Comparison of ENCODE assay signal across 1 cellular context in genomic region chrX:78357342-78358055, GRCh38.
TF ChIP-seq lines count a peak whose summit lies in the region.

No MANE protein-coding gene starts in this region.

TF ChIP-seq in GM23338, 12 proteins besides CTCF, POLR2A, EP300 and RAD21 (continued from another document):
- no peak for TF ChIP-seq ZNF462 (CRISPR knock-in tag; IDR thresholded peaks at IDR 0.05)
- no peak for TF ChIP-seq EZH2phosphoT487 (IDR thresholded peaks at IDR 0.05; ENCODE audit: unreplicated experiment)
- TF ChIP-seq, protein P1, sequence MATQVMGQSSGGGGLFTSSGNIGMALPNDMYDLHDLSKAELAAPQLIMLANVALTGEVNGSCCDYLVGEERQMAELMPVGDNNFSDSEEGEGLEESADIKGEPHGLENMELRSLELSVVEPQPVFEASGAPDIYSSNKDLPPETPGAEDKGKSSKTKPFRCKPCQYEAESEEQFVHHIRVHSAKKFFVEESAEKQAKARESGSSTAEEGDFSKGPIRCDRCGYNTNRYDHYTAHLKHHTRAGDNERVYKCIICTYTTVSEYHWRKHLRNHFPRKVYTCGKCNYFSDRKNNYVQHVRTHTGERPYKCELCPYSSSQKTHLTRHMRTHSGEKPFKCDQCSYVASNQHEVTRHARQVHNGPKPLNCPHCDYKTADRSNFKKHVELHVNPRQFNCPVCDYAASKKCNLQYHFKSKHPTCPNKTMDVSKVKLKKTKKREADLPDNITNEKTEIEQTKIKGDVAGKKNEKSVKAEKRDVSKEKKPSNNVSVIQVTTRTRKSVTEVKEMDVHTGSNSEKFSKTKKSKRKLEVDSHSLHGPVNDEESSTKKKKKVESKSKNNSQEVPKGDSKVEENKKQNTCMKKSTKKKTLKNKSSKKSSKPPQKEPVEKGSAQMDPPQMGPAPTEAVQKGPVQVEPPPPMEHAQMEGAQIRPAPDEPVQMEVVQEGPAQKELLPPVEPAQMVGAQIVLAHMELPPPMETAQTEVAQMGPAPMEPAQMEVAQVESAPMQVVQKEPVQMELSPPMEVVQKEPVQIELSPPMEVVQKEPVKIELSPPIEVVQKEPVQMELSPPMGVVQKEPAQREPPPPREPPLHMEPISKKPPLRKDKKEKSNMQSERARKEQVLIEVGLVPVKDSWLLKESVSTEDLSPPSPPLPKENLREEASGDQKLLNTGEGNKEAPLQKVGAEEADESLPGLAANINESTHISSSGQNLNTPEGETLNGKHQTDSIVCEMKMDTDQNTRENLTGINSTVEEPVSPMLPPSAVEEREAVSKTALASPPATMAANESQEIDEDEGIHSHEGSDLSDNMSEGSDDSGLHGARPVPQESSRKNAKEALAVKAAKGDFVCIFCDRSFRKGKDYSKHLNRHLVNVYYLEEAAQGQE (IDR thresholded peaks at IDR 0.05; ENCODE audit: unreplicated experiment) = no peak
- TF ChIP-seq STAT1 (IDR thresholded peaks at IDR 0.05; ENCODE audit: unreplicated experiment) = no peak
- TF ChIP-seq JUNB (IDR thresholded peaks at IDR 0.05; ENCODE audit: unreplicated experiment) = no peak
- TF ChIP-seq NANOG (IDR thresholded peaks at IDR 0.05; ENCODE audit: borderline replicate concordance) = no peak
- no peak for TF ChIP-seq CREB1 (CRISPR knock-in tag; IDR thresholded peaks at IDR 0.05; ENCODE audit: low read depth)
- no peak for TF ChIP-seq ZNF331 (CRISPR knock-in tag; IDR thresholded peaks at IDR 0.05; ENCODE audit: low read depth)
